In the genomic region with DNA sequence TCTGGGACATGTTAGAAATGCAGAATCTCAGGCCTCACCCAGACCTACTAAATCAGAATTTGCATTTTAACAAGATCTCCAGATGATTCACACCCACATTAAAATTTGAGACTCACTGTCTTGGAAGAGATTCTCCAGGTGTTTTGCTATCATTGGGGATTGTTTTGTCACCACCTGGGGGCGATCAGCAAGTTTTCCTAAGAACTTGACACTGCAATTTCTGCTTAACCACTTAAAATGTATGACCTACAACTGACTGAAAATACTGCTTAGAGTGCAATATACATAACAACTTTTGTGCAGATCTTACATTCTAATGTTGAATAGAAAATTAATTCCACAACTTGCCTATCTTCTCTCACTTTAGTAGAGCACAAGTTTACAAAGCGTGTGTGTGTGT, we compare ENCODE assay signal across 13 cellular contexts. TPM values are rescaled to one million over a fixed set of nuclear protein-coding genes. Genes with fewer than 3 reads are reported as not detected.
A peak's percentile ranks its signal among the peaks of the same experiment; 100 is the strongest.
DNase-seq lines count a peak whose midpoint lies in the region; ATAC-seq and TF ChIP-seq lines count a peak whose summit lies in the region.
"Had no signal": no experiment of that assay in that cellular context is flagged by ENCODE, and none has a peak within 500 bp of the region (broad histone marks: within the 10 kb centered on the region; RNA-seq: fewer than 3 reads in every experiment).

No MANE protein-coding gene starts in this region.

- H3K27me3 Mint-ChIP-seq in activated CD8-positive, alpha-beta T cell treated with anti-CD3 and anti-CD28 coated beads for 36 hours = no peaks in the 10 kb centered on the region
- H3K27me3 Mint-ChIP-seq in osteocyte (ENCODE audit: unreplicated experiment) = peaks cover 3% of the 10 kb centered on the region
- H3K27me3 Mint-ChIP-seq: activated B cell treated with CpG ODN at 0.5 μM for 24 hours had no signal

- DNase-seq in activated CD4-positive, alpha-beta T cell treated with anti-CD3 and anti-CD28 coated beads for 48 hours = peak; percentile 31
- DNase-seq in activated CD4-positive, alpha-beta T cell treated with anti-CD3 and anti-CD28 coated beads, Interleukin-2, amount 50 U/mL, for 48 hours = no peak
- peak; percentile 48 for DNase-seq in KBM-7
- peak; percentile 32 for DNase-seq in activated CD8-positive, alpha-beta T cell treated with anti-CD3 and anti-CD28 coated beads for 36 hours
- DNase-seq in osteocyte (ENCODE audit: extremely low spot score, unreplicated experiment) = no peak
- no peak for DNase-seq in NCI-H128 (lab: John Stamatoyannopoulos, UW; ENCODE audit: unreplicated experiment)
- no peak for DNase-seq in NCI-H1436 (lab: John Stamatoyannopoulos, UW)
- DNase-seq: activated B cell treated with CpG ODN at 0.5 μM for 24 hours, GOT3, NCI-H524 treated with DMSO at 0.1 percent for 48 hours had no signal

- peaks cover 23% of the 10 kb centered on the region for H3K4me1 Mint-ChIP-seq in activated CD8-positive, alpha-beta T cell treated with anti-CD3 and anti-CD28 coated beads for 36 hours (ENCODE audit: low read depth)
- no peaks in the 10 kb centered on the region for H3K4me1 Mint-ChIP-seq in osteocyte (ENCODE audit: unreplicated experiment)

- POLR2A ChIA-PET in activated CD8-positive, alpha-beta T cell treated with anti-CD3 and anti-CD28 coated beads for 36 hours (lab: Charles Lee) = interaction anchor here (0.7 to 2.1 kb wide), 3 partner anchors 16 to 322 kb away, joined by 3 to 7 read pairs (median 3); a partner anchor contains a TSS

- peak; percentile 24 for ATAC-seq in activated CD8-positive, alpha-beta T cell treated with anti-CD3 and anti-CD28 coated beads for 36 hours
- no peak for ATAC-seq in HG02981 (IDR thresholded peaks at IDR 0.05; ENCODE audit: unreplicated experiment)
- ATAC-seq: gastroesophageal sphincter had no signal

- no peaks in the 10 kb centered on the region for H3K9me3 Mint-ChIP-seq in activated CD8-positive, alpha-beta T cell treated with anti-CD3 and anti-CD28 coated beads for 36 hours
- H3K9me3 Mint-ChIP-seq in osteocyte (ENCODE audit: unreplicated experiment) = peaks cover 2% of the 10 kb centered on the region

- no peak overlapping the region for H3K27ac Mint-ChIP-seq in activated CD8-positive, alpha-beta T cell treated with anti-CD3 and anti-CD28 coated beads for 36 hours
- H3K27ac Mint-ChIP-seq in osteocyte (ENCODE audit: unreplicated experiment) = no peak overlapping the region
- H3K27ac Mint-ChIP-seq: activated B cell treated with CpG ODN at 0.5 μM for 24 hours, brain had no signal

- H3K4me3 Mint-ChIP-seq in activated CD8-positive, alpha-beta T cell treated with anti-CD3 and anti-CD28 coated beads for 36 hours = no peak overlapping the region
- H3K4me3 Mint-ChIP-seq in osteocyte (ENCODE audit: unreplicated experiment) = no peak overlapping the region
- H3K4me3 Mint-ChIP-seq: activated B cell treated with CpG ODN at 0.5 μM for 24 hours, brain had no signal

- intact Hi-C loops in activated CD8-positive, alpha-beta T cell treated with anti-CD3 and anti-CD28 coated beads for 36 hours (cut with micrococcal nuclease) = no loop called here

- TF ChIP-seq CTCF in activated CD8-positive, alpha-beta T cell treated with anti-CD3 and anti-CD28 coated beads for 36 hours (IDR thresholded peaks at IDR 0.05) = no peak
- TF ChIP-seq CTCF in osteocyte (IDR thresholded peaks at IDR 0.05) = peak; percentile 22

- in situ Hi-C loops in KBM-7 (cut with MboI; ENCODE audit: low pct_unique_long_range_greater_than_20kb, low sequenced_read_pairs) = no loop called here

- H3K36me3 Mint-ChIP-seq in activated CD8-positive, alpha-beta T cell treated with anti-CD3 and anti-CD28 coated beads for 36 hours (ENCODE audit: low read depth) = no peaks in the 10 kb centered on the region
- H3K36me3 Mint-ChIP-seq in osteocyte (ENCODE audit: unreplicated experiment) = no peaks in the 10 kb centered on the region
- H3K36me3 Mint-ChIP-seq: brain had no signal

- CTCF ChIA-PET in activated CD8-positive, alpha-beta T cell treated with anti-CD3 and anti-CD28 coated beads for 36 hours (lab: Charles Lee) = interaction anchor here (1.4 to 2.1 kb wide), 4 partner anchors 10 to 334 kb away, joined by 4 to 8 read pairs (median 4); a partner anchor contains a TSS

RNA-seq across cellular contexts. Expression of a gene that starts 18.9 kb away (rescaled TPM):
- 10 to 100 TPM; 61.6 to 64.5 TPM for total RNA-seq in activated CD8-positive, alpha-beta T cell treated with anti-CD3 and anti-CD28 coated beads for 36 hours
- total RNA-seq in osteocyte = 5.7 and 6.5 TPM in 2 replicates

Comparison
In these comparisons a context has a peak if more than half of its experiments do, and no peak if none do; other contexts are left out.
1. DNase-seq: peak in activated CD4-positive, alpha-beta T cell treated with anti-CD3 and anti-CD28 coated beads for 48 hours (single experiment), KBM-7 (single experiment) and activated CD8-positive, alpha-beta T cell treated with anti-CD3 and anti-CD28 coated beads for 36 hours (single experiment); none in activated CD4-positive, alpha-beta T cell treated with anti-CD3 and anti-CD28 coated beads, Interleukin-2, amount 50 U/mL, for 48 hours (0 of 2), osteocyte (single experiment), NCI-H128 (single experiment) and NCI-H1436 (single experiment).